In the genomic region with DNA sequence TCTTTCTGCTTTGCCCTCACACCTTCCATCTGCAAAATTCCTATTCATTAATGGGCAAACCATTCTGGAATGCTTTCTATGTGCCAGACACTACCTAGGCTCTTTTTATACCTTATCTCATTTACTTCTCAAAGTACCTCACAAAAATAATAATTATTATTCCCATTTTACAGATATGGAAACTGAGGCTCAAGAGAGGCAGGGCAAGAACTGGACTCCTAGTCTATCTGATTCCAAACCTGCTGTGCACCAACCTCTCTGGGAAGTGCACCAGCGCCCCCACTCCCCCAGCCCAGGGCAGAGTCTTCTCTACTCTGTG, we compare ENCODE assay signal across 10 cellular contexts. TPM values are rescaled to one million over a fixed set of nuclear protein-coding genes. Genes with fewer than 3 reads are reported as not detected.
DNase-seq lines count a peak whose midpoint lies in the region; ATAC-seq, FAIRE-seq and TF ChIP-seq lines count a peak whose summit lies in the region.
"Had no signal": no experiment of that assay in that cellular context is flagged by ENCODE, and none has a peak within 500 bp of the region (broad histone marks: within the 10 kb centered on the region; RNA-seq: fewer than 3 reads in every experiment).

No MANE protein-coding gene starts in this region.

- no peak overlapping the region for H2BK15ac ChIP-seq in IMR-90 (ENCODE audit: low read depth, low read length)

- dilution Hi-C loops in IMR-90 (cut with HindIII; ENCODE audit: low sequenced_read_pairs, unreplicated experiment) (no loop called here), keratinocyte (cut with MboI; ENCODE audit: extremely low pct_ligation_motif_present, low sequenced_read_pairs) (no loop called here)

- no CpG with 5 or more reads among the region's 1 CpG for WGBS in IMR-90 (ENCODE audit: extremely low coverage in 2 of 2, insufficient read length in 1 of 2), 2 experiments
- 25 to 48% (median 39%) methylated on average over 1 of the region's 1 CpG for whole genome bisulfite sequencing in spleen, 5 donors

- TF ChIP-seq POLR2A in IMR-90 (IDR thresholded peaks at IDR 0.05; ENCODE audit: low read depth, low read length) (no peak), spleen (IDR thresholded peaks at IDR 0.05) (no peak)

- H2AFZ ChIP-seq in IMR-90 (replicated peaks; ENCODE audit: low read length, poor library complexity) (no peak overlapping the region), keratinocyte (ENCODE audit: control insufficient read depth, low read length) (no peak overlapping the region)

- H3K14ac ChIP-seq in IMR-90 (replicated peaks; ENCODE audit: low read depth, low read length): no peak overlapping the region

- no peak overlapping the region for H3K9ac ChIP-seq in IMR-90 (ENCODE audit: low read depth, low read length)
- no peak overlapping the region for H3K9ac ChIP-seq in keratinocyte (ENCODE audit: control insufficient read depth, extremely low read depth, insufficient read depth, low read length)

- H3K27me3 ChIP-seq in IMR-90 (ENCODE audit: control insufficient read depth, insufficient read depth, low read length) (peaks cover 43% of the 10 kb centered on the region), keratinocyte (ENCODE audit: control insufficient read depth, extremely low read depth, insufficient read depth, low read length) (peaks cover 33% of the 10 kb centered on the region), spleen (replicated peaks in 1 of 7) (peaks cover 0 to 34% (median 8%) of the 10 kb centered on the region in 7 donors)

- no peak overlapping the region for H4K5ac ChIP-seq in IMR-90 (ENCODE audit: low read depth, low read length)

- H3K4me2 ChIP-seq in IMR-90 (ENCODE audit: low read depth, low read length) (peak overlapping the region; percentile 89; the same call in 1 of the 2 replicates), keratinocyte (ENCODE audit: control insufficient read depth, extremely low read depth, insufficient read depth, low read depth, low read length) (peak overlapping the region; percentile 77)

- no peak overlapping the region for H4K8ac ChIP-seq in IMR-90 (ENCODE audit: low read depth in 2 of 2, low read length in 2 of 2)

- H3K79me2 ChIP-seq in keratinocyte (ENCODE audit: control insufficient read depth, insufficient read depth, low read length): no peaks in the 10 kb centered on the region

- no peaks in the 10 kb centered on the region for H3K36me3 ChIP-seq in IMR-90 (ENCODE audit: control insufficient read depth, insufficient read depth, low read length)
- H3K36me3 ChIP-seq in keratinocyte (ENCODE audit: control insufficient read depth in 2 of 2, extremely low read depth in 1 of 2, insufficient read depth in 2 of 2, low read length in 2 of 2): no peaks in the 10 kb centered on the region
- H3K36me3 ChIP-seq in spleen: no peaks in the 10 kb centered on the region
- H3K36me3 ChIP-seq: MG63 had no signal

- intact Hi-C loops in IMR-90 (cut with micrococcal nuclease): no loop called here
- intact Hi-C loops in spleen (cut with DNase I; ENCODE audit: low total_unique reads): no loop called here

- no peaks in the 10 kb centered on the region for H4K20me1 ChIP-seq in IMR-90 (ENCODE audit: insufficient read depth, low read length)
- H4K20me1 ChIP-seq in keratinocyte (ENCODE audit: control insufficient read depth, extremely low read depth, insufficient read depth, low read length): no peaks in the 10 kb centered on the region

- H3K27ac ChIP-seq in IMR-90 (ENCODE audit: insufficient read depth, low read length) (no peak overlapping the region), VCaP (peak overlapping the region; percentile 85; the same call in 1 of the 2 replicates), keratinocyte (ENCODE audit: control insufficient read depth, insufficient read depth, low read length) (no peak overlapping the region), spleen (peak overlapping the region in 4 of 8 donors; percentile 71 to 91 (median 84))

- POLR2A ChIA-PET in IMR-90 (lab: Charles Lee; ENCODE audit: unreplicated experiment): no interaction called here

- CTCF ChIA-PET in IMR-90 (lab: Yijun Ruan, JAX): no interaction called here

- TF ChIP-seq CTCF in IMR-90 (conservative IDR thresholded peaks at IDR 0.05; ENCODE audit: low read depth, low read length): no peak
- TF ChIP-seq CTCF in VCaP (conservative IDR thresholded peaks at IDR 0.05): no peak
- no peak for TF ChIP-seq CTCF in keratinocyte (optimal IDR thresholded peaks at IDR 0.05 in 1 of 3, IDR thresholded peaks at IDR 0.05 in 1 of 3, conservative IDR thresholded peaks at IDR 0.05 in 1 of 3; ENCODE audit: extremely low read depth in 1 of 3, insufficient read depth in 2 of 3, low read length in 3 of 3)
- TF ChIP-seq CTCF in spleen (IDR thresholded peaks at IDR 0.05 in 8 of 11, conservative IDR thresholded peaks at IDR 0.05 in 3 of 11): no peak

- TF ChIP-seq RAD21 in IMR-90 (IDR thresholded peaks at IDR 0.05; ENCODE audit: low read length): no peak

- in situ Hi-C loops in IMR-90 (cut with MboI; ENCODE audit: low sequenced_read_pairs): no loop called here

- no peak overlapping the region for H3K56ac ChIP-seq in IMR-90 (ENCODE audit: extremely low read depth, insufficient read depth, low read length)

- no peak overlapping the region for H2BK5ac ChIP-seq in IMR-90 (ENCODE audit: low read depth, low read length, poor library complexity, severe bottlenecking)

- H4K91ac ChIP-seq in IMR-90 (ENCODE audit: insufficient read depth, low read depth, low read length): no peak overlapping the region

- no peak overlapping the region for H3K4ac ChIP-seq in IMR-90 (ENCODE audit: low read depth, low read length)

- no peak overlapping the region for H3K23ac ChIP-seq in IMR-90 (ENCODE audit: low read depth, low read length)

- H3K18ac ChIP-seq in IMR-90 (ENCODE audit: low read depth, low read length): no peak overlapping the region

- H2BK120ac ChIP-seq in IMR-90 (ENCODE audit: low read depth, low read length): no peak overlapping the region

- H3K9me1 ChIP-seq in IMR-90 (ENCODE audit: insufficient read depth, low read length) (no peaks in the 10 kb centered on the region; the same call in 1 of the 2 replicates), keratinocyte (ENCODE audit: control insufficient read depth, extremely low read depth, insufficient read depth, low read length) (no peaks in the 10 kb centered on the region)

- DNase-seq in IMR-90: no peak
- DNase-seq in keratinocyte (ENCODE audit: low read depth, low spot score): no peak
- DNase-seq in spleen: no peak
- no peak for DNase-seq in SIG-M5 (lab: John Stamatoyannopoulos, UW)
- no peak for DNase-seq in superior temporal gyrus (ENCODE audit: extremely low spot score)
- DNase-seq in RKO (ENCODE audit: low spot score): no peak

- H3K4me1 ChIP-seq in IMR-90 (ENCODE audit: control insufficient read depth, insufficient read depth, low read length) (peaks cover 8% of the 10 kb centered on the region), keratinocyte (ENCODE audit: control insufficient read depth, extremely low read depth, insufficient read depth, low read length) (peaks cover 9% of the 10 kb centered on the region), spleen (peaks cover 10 to 60% (median 36%) of the 10 kb centered on the region in 6 donors)

- H2AK9ac ChIP-seq in IMR-90 (replicated peaks; ENCODE audit: low read depth, low read length, poor library complexity): no peak overlapping the region

- FAIRE-seq in keratinocyte (lab: Jason Lieb, UNC): no peak
- FAIRE-seq: bronchial epithelial cell had no signal

- BruUV-seq in IMR-90 (replicated peaks; lab: Mats Ljungman, UMichigan): no TSS peak

- H3K4me3 ChIP-seq in IMR-90 (ENCODE audit: insufficient read depth, low read depth, low read length): no peak overlapping the region
- H3K4me3 ChIP-seq in keratinocyte (ENCODE audit: control insufficient read depth in 2 of 3, extremely low read depth in 1 of 3, insufficient read depth in 2 of 3, low read depth in 1 of 3, low read length in 3 of 3): peak overlapping the region in 1 of 3 experiments; percentile 54
- peak overlapping the region in 5 of 8 donors; percentile 45 to 74 (median 53) for H3K4me3 ChIP-seq in spleen

- H2AK5ac ChIP-seq in IMR-90 (ENCODE audit: low read depth, low read length): no peak overlapping the region; the same call in 1 of the 2 replicates

- no peak overlapping the region for H2BK20ac ChIP-seq in IMR-90 (ENCODE audit: low read depth, low read length)

- H3K9me3 ChIP-seq in IMR-90 (ENCODE audit: control insufficient read depth, insufficient read depth, low read length) (no peaks in the 10 kb centered on the region), keratinocyte (ENCODE audit: control insufficient read depth, low read depth, low read length) (no peaks in the 10 kb centered on the region), spleen (no peaks in the 10 kb centered on the region)
- H3K9me3 ChIP-seq: MG63 had no signal

- no peak for ATAC-seq in IMR-90 (ENCODE audit: low read depth)

- H3K79me1 ChIP-seq in IMR-90 (ENCODE audit: low read depth in 1 of 2, low read length in 2 of 2): no peaks in the 10 kb centered on the region

RNA-seq across cellular contexts. Expression of a gene that starts 0.8 kb away (rescaled TPM):
- total RNA-seq in IMR-90 (2012; rRNA removed) (2.2 and 2.3 TPM in 2 replicates), spleen (10 to 100 TPM; 14.1 to 71.7 (median 22.5) TPM)
- polyA plus RNA-seq in IMR-90 (2012; rRNA removed) (1.7 and 2.4 TPM in 2 replicates), keratinocyte (1.8 to 6.9 TPM (median 2.4 TPM) in 3 replicates), spleen (1 to 10 TPM; 3.5 to 9.5 (median 6.4) TPM)
- polyA plus RNA-seq in IMR-90 (2012; cell fraction: cytosol; rRNA removed): 0.86 and 1.9 TPM in 2 replicates
- 1.1 and 1.2 TPM in 2 replicates for polyA plus RNA-seq in IMR-90 (2012; cell fraction: nucleus; rRNA removed; ENCODE audit: low replicate concordance)
- polyA plus RNA-seq in keratinocyte (2011; ENCODE audit: low read depth): 27.3 TPM
- 1.8 and 2.1 TPM in 2 replicates for polyA plus RNA-seq in keratinocyte (2011; cell fraction: cytosol; rRNA removed)
- polyA plus RNA-seq in keratinocyte (2011; cell fraction: nucleus; rRNA removed): 3.5 and 3.6 TPM in 2 replicates
- polyA plus RNA-seq in keratinocyte (2012; ENCODE audit: low replicate concordance): 1.6 and 53.5 TPM in 2 replicates
- polyA minus RNA-seq in keratinocyte: 1.2 to 7.9 TPM (median 3.7 TPM) in 3 replicates
- polyA minus RNA-seq in keratinocyte (2011; cell fraction: cytosol; rRNA and poly(A)+ RNA removed): 2.3 TPM
- polyA minus RNA-seq in keratinocyte (2011; cell fraction: nucleus; rRNA and poly(A)+ RNA removed): 1.4 and 2.6 TPM in 2 replicates

RNA-seq across cellular contexts. Expression of a gene that starts 47.3 kb away (rescaled TPM):
- total RNA-seq in IMR-90 (2012; rRNA removed) (10.9 and 12.8 TPM in 2 replicates), spleen (10 to 100 TPM; 35.0 to 80.8 (median 58.8) TPM)
- polyA plus RNA-seq in IMR-90 (2012; rRNA removed) (5.3 and 5.6 TPM in 2 replicates), keratinocyte (7.6 to 11.9 TPM (median 10.7 TPM) in 3 replicates), spleen (10 to 100 TPM; 13.8 to 15.7 (median 14.8) TPM)
- 2.4 and 3.7 TPM in 2 replicates for polyA plus RNA-seq in IMR-90 (2012; cell fraction: cytosol; rRNA removed)
- polyA plus RNA-seq in IMR-90 (2012; cell fraction: nucleus; rRNA removed; ENCODE audit: low replicate concordance): 7.0 and 12.4 TPM in 2 replicates
- 29.2 TPM for polyA plus RNA-seq in keratinocyte (2011; ENCODE audit: low read depth)
- 8.6 and 12.6 TPM in 2 replicates for polyA plus RNA-seq in keratinocyte (2011; cell fraction: cytosol; rRNA removed)
- polyA plus RNA-seq in keratinocyte (2011; cell fraction: nucleus; rRNA removed): 13.8 and 14.1 TPM in 2 replicates
- polyA plus RNA-seq in keratinocyte (2012; ENCODE audit: low replicate concordance): 7.8 and 8.9 TPM in 2 replicates
- 6.0 to 24.1 TPM (median 12.7 TPM) in 3 replicates for polyA minus RNA-seq in keratinocyte
- 8.4 TPM for polyA minus RNA-seq in keratinocyte (2011; cell fraction: cytosol; rRNA and poly(A)+ RNA removed)
- 18.6 and 36.8 TPM in 2 replicates for polyA minus RNA-seq in keratinocyte (2011; cell fraction: nucleus; rRNA and poly(A)+ RNA removed)

RNA-seq across cellular contexts. Expression of a gene that starts 50.1 kb away (rescaled TPM):
- total RNA-seq in IMR-90 (2012; rRNA removed): not detected in 2 replicates
- not detected in 2 replicates for polyA plus RNA-seq in IMR-90 (2012; rRNA removed)
- not detected in 2 replicates for polyA plus RNA-seq in IMR-90 (2012; cell fraction: cytosol; rRNA removed)
- not detected in 2 replicates for polyA plus RNA-seq in IMR-90 (2012; cell fraction: nucleus; rRNA removed; ENCODE audit: low replicate concordance)
- polyA plus RNA-seq in keratinocyte: not detected in 3 replicates
- not detected for polyA plus RNA-seq in keratinocyte (2011; ENCODE audit: low read depth)
- polyA plus RNA-seq in keratinocyte (2011; cell fraction: cytosol; rRNA removed): not detected in 2 replicates
- not detected in 2 replicates for polyA plus RNA-seq in keratinocyte (2011; cell fraction: nucleus; rRNA removed)
- polyA plus RNA-seq in keratinocyte (2012; ENCODE audit: low replicate concordance): not detected in 2 replicates
- not detected in 3 replicates for polyA minus RNA-seq in keratinocyte
- polyA minus RNA-seq in keratinocyte (2011; cell fraction: cytosol; rRNA and poly(A)+ RNA removed): not detected
- polyA minus RNA-seq in keratinocyte (2011; cell fraction: nucleus; rRNA and poly(A)+ RNA removed): not detected in 2 replicates
- under 1 TPM in 1 of 7 donors, not detected in 6; 0.23 TPM for total RNA-seq in spleen
- polyA plus RNA-seq in spleen: under 1 TPM; 0.03 to 0.23 (median 0.20) TPM
- total RNA-seq: activated CD8-positive, alpha-beta memory T cell treated with anti-CD3 and anti-CD28 coated beads, Interleukin-2, amount 10 ng/mL, durations not matched to agents 7 days and 5 days; bronchial epithelial cell had no signal
